Comparison of ENCODE assay signal across 13 cellular contexts in genomic region chr11:33195391-33196190, GRCh38. TPM values are rescaled to one million over a fixed set of nuclear protein-coding genes. Genes with fewer than 3 reads are reported as not detected.
DNase-seq lines count a peak whose midpoint lies in the region; ATAC-seq, FAIRE-seq and TF ChIP-seq lines count a peak whose summit lies in the region.
"Had no signal": no experiment of that assay in that cellular context is flagged by ENCODE, and none has a peak within 500 bp of the region (broad histone marks: within the 10 kb centered on the region; RNA-seq: fewer than 3 reads in every experiment).

No MANE protein-coding gene starts in this region.

- no peak for FAIRE-seq in GM12892 (lab: Jason Lieb, UNC)

- no peaks in the 10 kb centered on the region for H3K27me3 Mint-ChIP-seq in endodermal cell (ENCODE audit: insufficient read depth)
- no peaks in the 10 kb centered on the region for H3K27me3 Mint-ChIP-seq in neural progenitor cell (ENCODE audit: insufficient read depth, low read depth)
- H3K27me3 Mint-ChIP-seq: activated CD8-positive, alpha-beta memory T cell treated with anti-CD3 and anti-CD28 coated beads, Interleukin-2, amount 10 ng/mL, durations not matched to agents 7 days and 5 days; CD4-positive, alpha-beta T cell; naive thymus-derived CD8-positive, alpha-beta T cell had no signal

- H3K36me3 ChIP-seq in endodermal cell (ENCODE audit: control insufficient read depth, insufficient read depth, low read length), result no peaks in the 10 kb centered on the region
- no peaks in the 10 kb centered on the region for H3K36me3 ChIP-seq in neural progenitor cell

- ATAC-seq in GM18498 (IDR thresholded peaks at IDR 0.05; ENCODE audit: unreplicated experiment) (no peak), HG03565 (IDR thresholded peaks at IDR 0.05; ENCODE audit: unreplicated experiment) (no peak)
- ATAC-seq: activated CD8-positive, alpha-beta memory T cell treated with anti-CD3 and anti-CD28 coated beads, Interleukin-2, amount 10 ng/mL, durations not matched to agents 7 days and 5 days; naive thymus-derived CD8-positive, alpha-beta T cell; stimulated activated effector memory CD8-positive, alpha-beta T cell treated with anti-CD3 and anti-CD28 coated beads, Interleukin-12 subunit alpha, Interleukin-12 subunit beta, amount 100 ng/mL, for 72 hours had no signal

- DNase-seq in HCEC 1CT, result peak; percentile 52
- peak; percentile 33 for DNase-seq in NCI-H2227 treated with DMSO at 0.1 percent for 48 hours (lab: John Stamatoyannopoulos, UW)
- DNase-seq in endodermal cell, result no peak
- peak; percentile 30 for DNase-seq in neural progenitor cell (ENCODE audit: low spot score)
- DNase-seq in SK-N-DZ (ENCODE audit: low spot score), result no peak
- no peak for DNase-seq in GM12892 (ENCODE audit: insufficient read length)
- DNase-seq: activated CD8-positive, alpha-beta memory T cell treated with anti-CD3 and anti-CD28 coated beads, Interleukin-2, amount 10 ng/mL, durations not matched to agents 7 days and 5 days; CD4-positive, alpha-beta T cell; naive thymus-derived CD8-positive, alpha-beta T cell; NCI-H1048 had no signal

- peak overlapping the region; percentile 57 for H3K4me2 ChIP-seq in neural progenitor cell

- H3K4me1 ChIP-seq in endodermal cell (ENCODE audit: control insufficient read depth, insufficient read depth, low read length) (no peaks in the 10 kb centered on the region), neural progenitor cell (peaks cover 14% of the 10 kb centered on the region)

- no peak for TF ChIP-seq CTCF in endodermal cell (conservative IDR thresholded peaks at IDR 0.05)
- no peak for TF ChIP-seq CTCF in neural progenitor cell (IDR thresholded peaks at IDR 0.05)

- no peak overlapping the region for H3K4me3 Mint-ChIP-seq in endodermal cell
- H3K4me3 Mint-ChIP-seq in neural progenitor cell, result no peak overlapping the region
- H3K4me3 Mint-ChIP-seq: activated CD8-positive, alpha-beta memory T cell treated with anti-CD3 and anti-CD28 coated beads, Interleukin-2, amount 10 ng/mL, durations not matched to agents 7 days and 5 days; CD4-positive, alpha-beta T cell; naive thymus-derived CD8-positive, alpha-beta T cell; stimulated activated effector memory CD8-positive, alpha-beta T cell treated with anti-CD3 and anti-CD28 coated beads, Interleukin-12 subunit alpha, Interleukin-12 subunit beta, amount 100 ng/mL, for 72 hours had no signal

- H3K9me3 Mint-ChIP-seq in endodermal cell, result no peaks in the 10 kb centered on the region
- H3K9me3 Mint-ChIP-seq in neural progenitor cell, result no peaks in the 10 kb centered on the region
- H3K9me3 Mint-ChIP-seq: CD4-positive, alpha-beta T cell; naive thymus-derived CD8-positive, alpha-beta T cell; stimulated activated effector memory CD8-positive, alpha-beta T cell treated with anti-CD3 and anti-CD28 coated beads, Interleukin-12 subunit alpha, Interleukin-12 subunit beta, amount 100 ng/mL, for 72 hours had no signal

- no peaks in the 10 kb centered on the region for H4K20me1 ChIP-seq in neural progenitor cell (ENCODE audit: low read depth)

- peaks cover 25% of the 10 kb centered on the region for H3F3A ChIP-seq in neural progenitor cell (ENCODE audit: low read depth)

- no peaks in the 10 kb centered on the region for H3K79me2 ChIP-seq in neural progenitor cell (ENCODE audit: low read depth)

- H3K27ac Mint-ChIP-seq in endodermal cell, result no peak overlapping the region
- H3K27ac Mint-ChIP-seq in neural progenitor cell, result peak overlapping the region; percentile 88
- H3K27ac Mint-ChIP-seq: activated CD8-positive, alpha-beta memory T cell treated with anti-CD3 and anti-CD28 coated beads, Interleukin-2, amount 10 ng/mL, durations not matched to agents 7 days and 5 days; CD4-positive, alpha-beta T cell; naive thymus-derived CD8-positive, alpha-beta T cell; stimulated activated effector memory CD8-positive, alpha-beta T cell treated with anti-CD3 and anti-CD28 coated beads, Interleukin-12 subunit alpha, Interleukin-12 subunit beta, amount 100 ng/mL, for 72 hours had no signal

- WGBS in endodermal cell (ENCODE audit: insufficient coverage in 1 of 2, insufficient read length in 1 of 2), 2 experiments, result 79 to 81% methylated on average over 2 of the region's 4 CpGs

- H3K36me3 Mint-ChIP-seq in endodermal cell (ENCODE audit: low read depth) (no peaks in the 10 kb centered on the region), neural progenitor cell (peaks cover 2% of the 10 kb centered on the region)
- H3K36me3 Mint-ChIP-seq: activated CD8-positive, alpha-beta memory T cell treated with anti-CD3 and anti-CD28 coated beads, Interleukin-2, amount 10 ng/mL, durations not matched to agents 7 days and 5 days; stimulated activated effector memory CD8-positive, alpha-beta T cell treated with anti-CD3 and anti-CD28 coated beads, Interleukin-12 subunit alpha, Interleukin-12 subunit beta, amount 100 ng/mL, for 72 hours had no signal

- H3K4me3 ChIP-seq in endodermal cell (ENCODE audit: low read length) (no peak overlapping the region), neural progenitor cell (no peak overlapping the region)

- peaks cover 2% of the 10 kb centered on the region for H3K4me1 Mint-ChIP-seq in endodermal cell
- peaks cover 8% of the 10 kb centered on the region for H3K4me1 Mint-ChIP-seq in neural progenitor cell
- H3K4me1 Mint-ChIP-seq: activated CD8-positive, alpha-beta memory T cell treated with anti-CD3 and anti-CD28 coated beads, Interleukin-2, amount 10 ng/mL, durations not matched to agents 7 days and 5 days; stimulated activated effector memory CD8-positive, alpha-beta T cell treated with anti-CD3 and anti-CD28 coated beads, Interleukin-12 subunit alpha, Interleukin-12 subunit beta, amount 100 ng/mL, for 72 hours had no signal

- H3K9me3 ChIP-seq in endodermal cell (ENCODE audit: control insufficient read depth, low read length), result no peaks in the 10 kb centered on the region
- no peaks in the 10 kb centered on the region for H3K9me3 ChIP-seq in neural progenitor cell (ENCODE audit: low read depth)

- peak overlapping the region; percentile 45 for H2AFZ ChIP-seq in neural progenitor cell (replicated peaks)

- no peak overlapping the region for H3K9ac ChIP-seq in endodermal cell (ENCODE audit: extremely low read depth, low read length, poor library complexity, severe bottlenecking)
- no peak overlapping the region for H3K9ac ChIP-seq in neural progenitor cell

- H3K27ac ChIP-seq in endodermal cell (ENCODE audit: low read depth, low read length) (peak overlapping the region; percentile 82), neural progenitor cell (peak overlapping the region; percentile 72)

- no peak for TF ChIP-seq POLR2A in GM12892 (IDR thresholded peaks at IDR 0.05; ENCODE audit: low read depth, low read length)

- no peaks in the 10 kb centered on the region for H3K27me3 ChIP-seq in endodermal cell (ENCODE audit: control insufficient read depth, insufficient read depth, low read length, poor library complexity, severe bottlenecking)
- H3K27me3 ChIP-seq in neural progenitor cell, result no peaks in the 10 kb centered on the region

RNA-seq across cellular contexts. Expression of gene CSTF3, which starts 34.3 kb away (rescaled TPM):
- total RNA-seq in endodermal cell, result 10 to 100 TPM; 59.3 to 72.1 TPM
- 69.8 TPM for polyA plus RNA-seq in endodermal cell (2013, experiment 1 of 2)
- polyA plus RNA-seq in endodermal cell (2013, experiment 2 of 2), result 68.3 TPM
- 54.7 and 76.6 TPM in 2 replicates for total RNA-seq in neural progenitor cell (ENCODE audit: low replicate concordance)
- 35.6 and 39.5 TPM in 2 replicates for polyA plus RNA-seq in SK-N-DZ (2014; cell fraction: cytosol; rRNA removed)
- polyA plus RNA-seq in SK-N-DZ (2014; cell fraction: nucleus; rRNA removed), result 66.0 and 137 TPM in 2 replicates
- 52.3 TPM for polyA plus RNA-seq in GM12892 (2012; ENCODE audit: missing spikeins)

Comparison
In these comparisons a context has a peak if more than half of its experiments do, and no peak if none do; other contexts are left out.
1. DNase-seq: peak in HCEC 1CT (single experiment), NCI-H2227 treated with DMSO at 0.1 percent for 48 hours (single experiment) and neural progenitor cell (single experiment); none in endodermal cell (single experiment), SK-N-DZ (single experiment) and GM12892 (single experiment).